ENCODE assay signal across 1 cellular context in genomic region chr1:53896673-53897229, GRCh38.
TF ChIP-seq lines count a peak whose summit lies in the region.

No MANE protein-coding gene starts in this region.

TF ChIP-seq in IMR-90, 13 proteins besides CTCF, POLR2A, EP300 and RAD21:
- TF ChIP-seq ELK1 (IDR thresholded peaks at IDR 0.05; ENCODE audit: borderline replicate concordance, low read depth, low read length) (no peak), CEBPB (IDR thresholded peaks at IDR 0.05; ENCODE audit: low read depth, low read length) (peak; percentile 87), BHLHE40 (IDR thresholded peaks at IDR 0.05; ENCODE audit: low read depth, low read length) (no peak; the same call in 1 of the 2 replicates), RFX5 (IDR thresholded peaks at IDR 0.05; ENCODE audit: low read depth, low read length) (no peak), USF2 (IDR thresholded peaks at IDR 0.05; ENCODE audit: low read depth, low read length) (no peak), NFE2L2 (IDR thresholded peaks at IDR 0.05; ENCODE audit: low read depth, low read length) (no peak), FOS (IDR thresholded peaks at IDR 0.05; ENCODE audit: low read depth, low read length) (0 out of 2 replicates have a peak, but pooled peaks have one; percentile 3), MXI1 (IDR thresholded peaks at IDR 0.05; ENCODE audit: borderline replicate concordance, low read depth, low read length) (peak; percentile 65; the same call in 1 of the 2 replicates), MAFK (IDR thresholded peaks at IDR 0.05; ENCODE audit: low read depth, low read length) (no peak), MAZ (IDR thresholded peaks at IDR 0.05; ENCODE audit: borderline replicate concordance, low read depth, low read length) (no peak)
